Comparison of ENCODE assay signal across 8 cellular contexts in the genomic region with DNA sequence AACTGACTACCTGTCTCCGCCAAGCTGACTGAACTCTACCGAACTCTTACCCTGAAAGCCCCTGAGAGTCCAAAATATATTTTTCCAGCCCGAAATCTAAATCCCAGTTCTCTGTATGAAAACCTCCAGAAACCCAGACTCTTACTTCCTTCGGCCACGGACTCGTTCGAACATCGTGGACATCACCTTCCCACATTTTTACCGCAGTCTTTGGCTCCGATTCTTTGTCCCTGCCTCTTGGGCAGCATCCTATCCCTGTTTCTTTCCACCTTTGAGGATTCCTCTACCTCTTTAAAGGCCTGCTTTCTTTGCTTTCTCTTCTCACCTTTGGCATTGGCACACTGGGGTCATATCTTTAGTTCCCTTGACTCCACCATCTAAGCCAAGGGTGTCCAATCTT. TPM values are rescaled to one million over a fixed set of nuclear protein-coding genes. Genes with fewer than 3 reads are reported as not detected.
DNase-seq lines count a peak whose midpoint lies in the region; ATAC-seq and TF ChIP-seq lines count a peak whose summit lies in the region.

No MANE protein-coding gene starts in this region.

- H3K4me1 Mint-ChIP-seq in activated T-cell treated with anti-CD3 and anti-CD28 coated beads, Interleukin-2, amount 50 U/mL, for 4 hours (ENCODE audit: low read depth) = peaks cover 61% of the 10 kb centered on the region
- peaks cover 54% of the 10 kb centered on the region for H3K4me1 Mint-ChIP-seq in activated naive CD8-positive, alpha-beta T cell treated with anti-CD3 and anti-CD28 coated beads, Interleukin-2, amount 50 U/mL, for 24 hours

- no peaks in the 10 kb centered on the region for H3K27me3 ChIP-seq in left lung
- no peaks in the 10 kb centered on the region for H3K27me3 ChIP-seq in tibial artery

- H3K9me3 ChIP-seq in left lung (no peaks in the 10 kb centered on the region), tibial artery (no peaks in the 10 kb centered on the region)

- no peaks in the 10 kb centered on the region for H3K9me3 Mint-ChIP-seq in activated T-cell treated with anti-CD3 and anti-CD28 coated beads, Interleukin-2, amount 50 U/mL, for 4 hours
- H3K9me3 Mint-ChIP-seq in activated naive CD8-positive, alpha-beta T cell treated with anti-CD3 and anti-CD28 coated beads, Interleukin-2, amount 50 U/mL, for 24 hours = no peaks in the 10 kb centered on the region

- DNase-seq in activated T-cell treated with anti-CD3 and anti-CD28 coated beads, Interleukin-2, amount 50 U/mL, for 4 hours = no peak
- DNase-seq in activated T-cell treated with anti-CD3 and anti-CD28 coated beads for 4 hours (no peak), left lung (no peak), tibial artery (no peak), NCI-H2107 (lab: John Stamatoyannopoulos, UW) (no peak), NCI-H1092 (lab: John Stamatoyannopoulos, UW) (no peak)
- no peak for DNase-seq in activated naive CD8-positive, alpha-beta T cell treated with anti-CD3 and anti-CD28 coated beads, Interleukin-2, amount 50 U/mL, for 24 hours

- intact Hi-C loops in left lung (cut with DNase I) (no loop called here), tibial artery (cut with DNase I; ENCODE audit: low total_unique reads) (no loop called here)

- TF ChIP-seq CTCF in left lung (IDR thresholded peaks at IDR 0.05) = no peak
- TF ChIP-seq CTCF in tibial artery (IDR thresholded peaks at IDR 0.05) = no peak

- no peaks in the 10 kb centered on the region for H3K36me3 Mint-ChIP-seq in activated T-cell treated with anti-CD3 and anti-CD28 coated beads, Interleukin-2, amount 50 U/mL, for 4 hours (ENCODE audit: insufficient read depth)
- H3K36me3 Mint-ChIP-seq in activated naive CD8-positive, alpha-beta T cell treated with anti-CD3 and anti-CD28 coated beads, Interleukin-2, amount 50 U/mL, for 24 hours (ENCODE audit: low read depth) = peaks cover 12% of the 10 kb centered on the region

- H3K27ac ChIP-seq in left lung (peak overlapping the region; percentile 94), tibial artery (peak overlapping the region; percentile 97)

- H3K4me1 ChIP-seq in left lung (peaks cover 19 to 56% of the 10 kb centered on the region in 2 donors), tibial artery (peaks cover 0 to 36% (median 26%) of the 10 kb centered on the region in 4 donors)

- peak overlapping the region; percentile 99 for H3K27ac Mint-ChIP-seq in activated naive CD8-positive, alpha-beta T cell treated with anti-CD3 and anti-CD28 coated beads, Interleukin-2, amount 50 U/mL, for 24 hours

- peak overlapping the region; percentile 97 for H3K4me3 Mint-ChIP-seq in activated T-cell treated with anti-CD3 and anti-CD28 coated beads, Interleukin-2, amount 50 U/mL, for 4 hours
- H3K4me3 Mint-ChIP-seq in activated naive CD8-positive, alpha-beta T cell treated with anti-CD3 and anti-CD28 coated beads, Interleukin-2, amount 50 U/mL, for 24 hours = peak overlapping the region; percentile 91

- peak overlapping the region; percentile 81 to 88 for H3K4me3 ChIP-seq in left lung
- peak overlapping the region; percentile 84 to 93 for H3K4me3 ChIP-seq in tibial artery

- H3K27me3 Mint-ChIP-seq in activated T-cell treated with anti-CD3 and anti-CD28 coated beads, Interleukin-2, amount 50 U/mL, for 4 hours (ENCODE audit: low read depth) = no peaks in the 10 kb centered on the region
- peaks cover 2% of the 10 kb centered on the region for H3K27me3 Mint-ChIP-seq in activated naive CD8-positive, alpha-beta T cell treated with anti-CD3 and anti-CD28 coated beads, Interleukin-2, amount 50 U/mL, for 24 hours

- H3K36me3 ChIP-seq in left lung (no peaks in the 10 kb centered on the region), tibial artery (no peaks in the 10 kb centered on the region)

- ATAC-seq in activated T-cell treated with anti-CD3 and anti-CD28 coated beads, Interleukin-2, amount 50 U/mL, for 4 hours = no peak
- ATAC-seq in activated naive CD8-positive, alpha-beta T cell treated with anti-CD3 and anti-CD28 coated beads, Interleukin-2, amount 50 U/mL, for 24 hours = no peak
- ATAC-seq in left lung (no peak), HG03108 (IDR thresholded peaks at IDR 0.05; ENCODE audit: unreplicated experiment) (no peak)

RNA-seq across cellular contexts. Expression of a gene that starts 0.9 kb away (rescaled TPM):
- 10 to 100 TPM; 42.1 to 44.0 (median 43.9) TPM for total RNA-seq in activated T-cell treated with anti-CD3 and anti-CD28 coated beads, Interleukin-2, amount 50 U/mL, for 4 hours
- 10 to 100 TPM; 26.1 to 42.3 TPM for total RNA-seq in left lung
